8 cellular contexts compared by ENCODE assay signal in genomic region chr22:38706101-38706884, GRCh38. TPM values are rescaled to one million over a fixed set of nuclear protein-coding genes. Genes with fewer than 3 reads are reported as not detected.
DNase-seq lines count a peak whose midpoint lies in the region; ATAC-seq, FAIRE-seq and TF ChIP-seq lines count a peak whose summit lies in the region.

No MANE protein-coding gene starts in this region.

- 1% methylated on average over 55 of the region's 80 CpGs for WGBS in GM12878 (ENCODE audit: insufficient coverage, insufficient replicate concordance, low lambda C conversion rate, missing lambda C conversion rate)

- H3K4me3 ChIP-seq in HEK293 (ENCODE audit: low read depth, low read length), result peak overlapping the region; percentile 92
- peak overlapping the region; percentile 95 for H3K4me3 ChIP-seq in GM12878
- peak overlapping the region; percentile 82 for H3K4me3 ChIP-seq in iPS-15b (ENCODE audit: low read depth, low read length)
- peak overlapping the region; percentile 93 for H3K4me3 ChIP-seq in skeletal muscle cell (ENCODE audit: low read depth, low read length)

- no TSS peak for BruUV-seq in GM12878 (replicated peaks; lab: Mats Ljungman, UMichigan)

- peaks cover 12% of the 10 kb centered on the region for H4K20me1 ChIP-seq in GM12878 (ENCODE audit: control insufficient read depth, insufficient read depth)

- TF ChIP-seq RAD21 in GM12878 (IDR thresholded peaks at IDR 0.05; ENCODE audit: insufficient read depth, low read depth, low read length), result no peak

- ATAC-seq in GM12878 (peak; percentile 3), GM18873 (IDR thresholded peaks at IDR 0.05; ENCODE audit: low FRiP score, unreplicated experiment) (no peak)

- in situ Hi-C loops in GM12878 (cut with MboI), result no loop called here

- no peak for TF ChIP-seq POLR2A in GM12878 (IDR thresholded peaks at IDR 0.05; ENCODE audit: low read depth, low read length)

- H3K4me2 ChIP-seq in GM12878 (ENCODE audit: control insufficient read depth, insufficient read depth), result peak overlapping the region; percentile 60

- peak overlapping the region; percentile 94 for H3K27ac ChIP-seq in HEK293 (ENCODE audit: extremely low read depth, low read depth, low read length)
- peak overlapping the region; percentile 88 for H3K27ac ChIP-seq in RWPE1
- H3K27ac ChIP-seq in GM12878 (ENCODE audit: control insufficient read depth, insufficient read depth), result peak overlapping the region; percentile 85

- SMC1A ChIA-PET in GM12878 (lab: Charles Lee; ENCODE audit: uncharacterized antibody, unreplicated experiment), result interaction anchor here (0.7 to 5.5 kb wide), 9 partner anchors 10 to 167 kb away, joined by 3 to 54 read pairs (median 4); partner anchors contain the start of gene TOMM22

- H3K36me3 ChIP-seq in HEK293 (ENCODE audit: control insufficient read depth in 2 of 2, insufficient read depth in 1 of 2, low read length in 2 of 2) (peaks cover 5 to 29% of the 10 kb centered on the region in 2 experiments; a peak in 1 of 3 replicates), GM12878 (ENCODE audit: control insufficient read depth in 2 of 2, insufficient read depth in 2 of 2, low read length in 1 of 2) (peaks cover 0 to 6% of the 10 kb centered on the region in 2 experiments; a peak in 3 of 4 replicates), iPS-15b (ENCODE audit: control insufficient read depth, insufficient read depth, low read length) (no peaks in the 10 kb centered on the region)

- no peak for FAIRE-seq in GM12878 (lab: Jason Lieb, UNC)

- H2AFZ ChIP-seq in GM12878 (ENCODE audit: control insufficient read depth, low read depth, low read length), result no peak overlapping the region; the same call in 1 of the 2 replicates

- RAD21 ChIA-PET in GM12878 (lab: Charles Lee; ENCODE audit: unreplicated experiment), result interaction anchor here (0.6 to 4.1 kb wide), 11 partner anchors 8 to 898 kb away, joined by 3 to 30 read pairs (median 4); partner anchors contain the start of genes GCAT and TOMM22

- H3K9me3 ChIP-seq in HEK293 (ENCODE audit: control insufficient read depth, insufficient read depth, low read depth, low read length) (no peaks in the 10 kb centered on the region), GM12878 (replicated peaks; ENCODE audit: control insufficient read depth, insufficient read depth, low read length) (no peaks in the 10 kb centered on the region), iPS-15b (ENCODE audit: control insufficient read depth, insufficient read depth, low read length) (no peaks in the 10 kb centered on the region)

- H3K4me1 ChIP-seq in HEK293 (ENCODE audit: control insufficient read depth, insufficient read depth, low read length), result peaks cover 13% of the 10 kb centered on the region
- H3K4me1 ChIP-seq in GM12878 (ENCODE audit: control insufficient read depth, insufficient read depth, low read length), result peaks cover 25% of the 10 kb centered on the region
- peaks cover 26% of the 10 kb centered on the region for H3K4me1 ChIP-seq in iPS-15b (ENCODE audit: control insufficient read depth, insufficient read depth, low read length)

- CTCF ChIA-PET in HEK293 (lab: Yijun Ruan, JAX), result interaction anchor here (0.7 to 2.2 kb wide), 8 partner anchors 8 to 593 kb away, joined by 3 to 19 read pairs (median 4); partner anchors contain the start of gene TOMM22
- CTCF ChIA-PET in RWPE1 (lab: Yijun Ruan, JAX), result interaction anchor here (0.8 kb wide), 1 partner anchor 654 kb away, joined by 3 read pairs; no protein-coding TSS in a partner anchor
- CTCF ChIA-PET in GM12878 (lab: Yijun Ruan, JAX), result interaction anchor here (1.8 to 3.1 kb wide), 5 partner anchors 8 to 164 kb away, joined by 5 to 17 read pairs (median 10); partner anchors contain the start of gene TOMM22

- H3K27me3 ChIP-seq in GM12878 (replicated peaks in 1 of 2; ENCODE audit: control insufficient read depth in 2 of 2, insufficient read depth in 2 of 2, low read length in 1 of 2), result no peaks in the 10 kb centered on the region
- H3K27me3 ChIP-seq in iPS-15b (ENCODE audit: control insufficient read depth, insufficient read depth, low read length), result no peaks in the 10 kb centered on the region

- H3K79me2 ChIP-seq in GM12878 (ENCODE audit: control insufficient read depth, insufficient read depth, low read length), result peaks cover 55% of the 10 kb centered on the region

- no peak for TF ChIP-seq EP300 in GM12878 (IDR thresholded peaks at IDR 0.05; ENCODE audit: borderline replicate concordance in 1 of 2, control insufficient read depth in 1 of 2, low read depth in 2 of 2, low read length in 2 of 2)

- POLR2A ChIA-PET in HEK293 (lab: Yijun Ruan, JAX) (interaction anchor here (0.7 to 2.0 kb wide), 10 partner anchors 9 to 210 kb away, joined by 3 to 17 read pairs (median 6); partner anchors contain the start of gene TOMM22), RWPE1 (lab: Yijun Ruan, JAX; ENCODE audit: low non-redundant PET) (interaction anchor here (0.6 kb wide), 2 partner anchors 52 to 335 kb away, joined by 3 to 8 read pairs; no protein-coding TSS in a partner anchor), GM12878 (lab: Charles Lee) (interaction anchor here (0.6 to 3.3 kb wide), 15 partner anchors 9 to 862 kb away, joined by 3 to 39 read pairs (median 5); partner anchors contain the start of genes ANKRD54, DNAL4 and TOMM22)

- intact Hi-C loops in GM12878 (cut with micrococcal nuclease; ENCODE audit: unreplicated experiment), result loop anchor here (10.0 kb wide), 1 partner anchor 201 kb away; the partner anchor contains the start of gene DDX17

- DNase-seq in EH (ENCODE audit: low read depth), result peak; percentile 60
- no peak for DNase-seq in RWPE1 (ENCODE audit: low spot score)
- DNase-seq in GM12878 (ENCODE audit: low read depth, low spot score), result no peak
- no peak for DNase-seq in skeletal muscle cell (ENCODE audit: low read depth)
- no peak for DNase-seq in UCSD-AML1 (lab: John Stamatoyannopoulos, UW; ENCODE audit: unreplicated experiment)

- H3K9ac ChIP-seq in GM12878 (ENCODE audit: control insufficient read depth, insufficient read depth, low read length), result peak overlapping the region; percentile 89
- peak overlapping the region; percentile 87 for H3K9ac ChIP-seq in iPS-15b (ENCODE audit: low read depth, low read length)

- TF ChIP-seq CTCF in HEK293 (tag by site-specific recombination; IDR thresholded peaks at IDR 0.05), result no peak; the same call in 1 of the 2 replicates
- TF ChIP-seq CTCF in RWPE1 (conservative IDR thresholded peaks at IDR 0.05; ENCODE audit: low read depth), result no peak
- TF ChIP-seq CTCF in GM12878 (IDR thresholded peaks at IDR 0.05 in 2 of 3, conservative IDR thresholded peaks at IDR 0.05 in 1 of 3; ENCODE audit: control insufficient read depth in 2 of 3, extremely low read depth in 1 of 3, insufficient read depth in 1 of 3, low read depth in 3 of 3, low read length in 3 of 3), result no peak

RNA-seq across cellular contexts. Expression of gene GTPBP1, which starts 0.5 kb away (rescaled TPM):
- total RNA-seq in GM12878 (2013; cell fraction: nucleolus; rRNA removed), result 156 and 196 TPM in 2 replicates
- 33.8 and 39.1 TPM in 2 replicates for total RNA-seq in GM12878 (2014; rRNA removed)
- total RNA-seq in GM12878 (2014; rRNA removed; fragmentation: Illumina TruSeq; extraction: Trizol), result 20.6 and 20.8 TPM in 2 replicates
- 55.7 and 63.1 TPM in 2 replicates for total RNA-seq in GM12878 (2021)
- 25.3 TPM for polyA plus RNA-seq in GM12878 (2011; ENCODE audit: low read depth)
- polyA plus RNA-seq in GM12878 (2011; rRNA removed), result 28.0 and 47.0 TPM in 2 replicates
- 32.9 and 43.9 TPM in 2 replicates for polyA plus RNA-seq in GM12878 (2011; cell fraction: cytosol; rRNA removed)
- polyA plus RNA-seq in GM12878 (2011; cell fraction: nucleus; rRNA removed), result 185 and 188 TPM in 2 replicates
- polyA plus RNA-seq in GM12878 (2012), result 37.0 and 38.4 TPM in 2 replicates
- polyA plus RNA-seq in GM12878 (2014; fragmentation: Illumina TruSeq; extraction: Trizol), result 16.6 and 39.2 TPM in 2 replicates
- 1 to 10 TPM in 1 of 2 experiments, under 1 TPM in 1; 0.89 to 1.9 TPM for polyA plus RNA-seq in GM12878 (2014; fragmentation: Nextera tagmentation; extraction: Ambion mirVana)
- polyA plus RNA-seq in GM12878 (2014; rRNA removed), result 46.2 and 57.3 TPM in 2 replicates
- 10 to 100 TPM; 25.7 to 29.3 TPM for polyA plus RNA-seq in GM12878 (2016; fragmentation: Nextera tagmentation; extraction: Ambion mirVana)
- 56.7 and 73.3 TPM in 2 replicates for polyA minus RNA-seq in GM12878 (2011; rRNA and poly(A)+ RNA removed)
- 15.3 and 19.2 TPM in 2 replicates for polyA minus RNA-seq in GM12878 (2011; cell fraction: cytosol; rRNA and poly(A)+ RNA removed)
- polyA minus RNA-seq in GM12878 (2011; cell fraction: nucleus; rRNA and poly(A)+ RNA removed), result 76.4 and 113 TPM in 2 replicates

RNA-seq across cellular contexts. Expression of gene JOSD1, which starts 5.5 kb away (rescaled TPM):
- 42.3 and 42.8 TPM in 2 replicates for total RNA-seq in GM12878 (2013; cell fraction: nucleolus; rRNA removed)
- 50.4 and 65.1 TPM in 2 replicates for total RNA-seq in GM12878 (2014; rRNA removed)
- 37.1 and 37.9 TPM in 2 replicates for total RNA-seq in GM12878 (2014; rRNA removed; fragmentation: Illumina TruSeq; extraction: Trizol)
- total RNA-seq in GM12878 (2021), result 48.1 and 53.4 TPM in 2 replicates
- polyA plus RNA-seq in GM12878 (2011; ENCODE audit: low read depth), result 24.6 TPM
- polyA plus RNA-seq in GM12878 (2011; rRNA removed), result 47.4 and 54.6 TPM in 2 replicates
- 70.1 and 74.6 TPM in 2 replicates for polyA plus RNA-seq in GM12878 (2011; cell fraction: cytosol; rRNA removed)
- 35.7 and 38.5 TPM in 2 replicates for polyA plus RNA-seq in GM12878 (2011; cell fraction: nucleus; rRNA removed)
- polyA plus RNA-seq in GM12878 (2012), result 33.3 and 35.5 TPM in 2 replicates
- polyA plus RNA-seq in GM12878 (2014; fragmentation: Illumina TruSeq; extraction: Trizol), result 43.9 and 48.6 TPM in 2 replicates
- 10 to 100 TPM; 11.9 to 15.9 TPM for polyA plus RNA-seq in GM12878 (2014; fragmentation: Nextera tagmentation; extraction: Ambion mirVana)
- 50.0 and 50.8 TPM in 2 replicates for polyA plus RNA-seq in GM12878 (2014; rRNA removed)
- polyA plus RNA-seq in GM12878 (2016; fragmentation: Nextera tagmentation; extraction: Ambion mirVana), result 1 to 10 TPM; 6.2 to 7.8 TPM
- polyA minus RNA-seq in GM12878 (2011; rRNA and poly(A)+ RNA removed), result 46.8 and 52.2 TPM in 2 replicates
- polyA minus RNA-seq in GM12878 (2011; cell fraction: cytosol; rRNA and poly(A)+ RNA removed), result 24.2 and 27.9 TPM in 2 replicates
- 11.6 and 18.6 TPM in 2 replicates for polyA minus RNA-seq in GM12878 (2011; cell fraction: nucleus; rRNA and poly(A)+ RNA removed)

RNA-seq across cellular contexts. Expression of gene TOMM22, which starts 24.5 kb away (rescaled TPM):
- 12.9 and 15.1 TPM in 2 replicates for total RNA-seq in GM12878 (2013; cell fraction: nucleolus; rRNA removed)
- 97.3 and 107 TPM in 2 replicates for total RNA-seq in GM12878 (2014; rRNA removed)
- total RNA-seq in GM12878 (2014; rRNA removed; fragmentation: Illumina TruSeq; extraction: Trizol), result 87.8 and 92.6 TPM in 2 replicates
- total RNA-seq in GM12878 (2021), result 133 and 134 TPM in 2 replicates
- polyA plus RNA-seq in GM12878 (2011; ENCODE audit: low read depth), result 32.5 TPM
- 71.8 and 89.6 TPM in 2 replicates for polyA plus RNA-seq in GM12878 (2011; rRNA removed)
- 39.3 and 54.7 TPM in 2 replicates for polyA plus RNA-seq in GM12878 (2011; cell fraction: cytosol; rRNA removed)
- 23.3 and 25.9 TPM in 2 replicates for polyA plus RNA-seq in GM12878 (2011; cell fraction: nucleus; rRNA removed)
- polyA plus RNA-seq in GM12878 (2012), result 55.0 and 72.2 TPM in 2 replicates
- polyA plus RNA-seq in GM12878 (2014; fragmentation: Illumina TruSeq; extraction: Trizol), result 116 and 131 TPM in 2 replicates
- 10 to 100 TPM; 37.6 to 62.2 TPM for polyA plus RNA-seq in GM12878 (2014; fragmentation: Nextera tagmentation; extraction: Ambion mirVana)
- 69.9 and 70.8 TPM in 2 replicates for polyA plus RNA-seq in GM12878 (2014; rRNA removed)
- 100 to 1,000 TPM; 194 to 197 TPM for polyA plus RNA-seq in GM12878 (2016; fragmentation: Nextera tagmentation; extraction: Ambion mirVana)
- 35.8 and 38.8 TPM in 2 replicates for polyA minus RNA-seq in GM12878 (2011; rRNA and poly(A)+ RNA removed)
- 20.8 and 24.8 TPM in 2 replicates for polyA minus RNA-seq in GM12878 (2011; cell fraction: cytosol; rRNA and poly(A)+ RNA removed)
- polyA minus RNA-seq in GM12878 (2011; cell fraction: nucleus; rRNA and poly(A)+ RNA removed), result 6.9 and 9.3 TPM in 2 replicates

RNA-seq across cellular contexts. Expression of gene SUN2, which starts 49.5 kb away (rescaled TPM):
- total RNA-seq in GM12878 (2013; cell fraction: nucleolus; rRNA removed), result 163 and 168 TPM in 2 replicates
- total RNA-seq in GM12878 (2014; rRNA removed), result 69.8 and 87.5 TPM in 2 replicates
- total RNA-seq in GM12878 (2014; rRNA removed; fragmentation: Illumina TruSeq; extraction: Trizol), result 30.6 and 33.1 TPM in 2 replicates
- 93.4 and 107 TPM in 2 replicates for total RNA-seq in GM12878 (2021)
- 26.3 TPM for polyA plus RNA-seq in GM12878 (2011; ENCODE audit: low read depth)
- 18.6 and 38.7 TPM in 2 replicates for polyA plus RNA-seq in GM12878 (2011; rRNA removed)
- polyA plus RNA-seq in GM12878 (2011; cell fraction: cytosol; rRNA removed), result 48.0 and 68.9 TPM in 2 replicates
- 156 and 202 TPM in 2 replicates for polyA plus RNA-seq in GM12878 (2011; cell fraction: nucleus; rRNA removed)
- 56.9 and 62.2 TPM in 2 replicates for polyA plus RNA-seq in GM12878 (2012)
- polyA plus RNA-seq in GM12878 (2014; fragmentation: Illumina TruSeq; extraction: Trizol), result 8.7 and 26.2 TPM in 2 replicates
- under 1 TPM; 0.18 to 0.95 TPM for polyA plus RNA-seq in GM12878 (2014; fragmentation: Nextera tagmentation; extraction: Ambion mirVana)
- 78.0 and 103 TPM in 2 replicates for polyA plus RNA-seq in GM12878 (2014; rRNA removed)
- polyA plus RNA-seq in GM12878 (2016; fragmentation: Nextera tagmentation; extraction: Ambion mirVana), result 10 to 100 TPM; 10.4 to 40.8 TPM
- polyA minus RNA-seq in GM12878 (2011; rRNA and poly(A)+ RNA removed), result 49.2 and 105 TPM in 2 replicates
- 31.7 and 37.9 TPM in 2 replicates for polyA minus RNA-seq in GM12878 (2011; cell fraction: cytosol; rRNA and poly(A)+ RNA removed)
- 52.8 and 89.5 TPM in 2 replicates for polyA minus RNA-seq in GM12878 (2011; cell fraction: nucleus; rRNA and poly(A)+ RNA removed)

RNA-seq across cellular contexts. Expression of gene CBY1, which starts 49.9 kb away (rescaled TPM):
- total RNA-seq in GM12878 (2013; cell fraction: nucleolus; rRNA removed), result 17.7 and 20.7 TPM in 2 replicates
- total RNA-seq in GM12878 (2014; rRNA removed) (7.0 and 7.3 TPM in 2 replicates), GM12878 (2014; rRNA removed; fragmentation: Illumina TruSeq; extraction: Trizol) (7.0 and 7.4 TPM in 2 replicates), GM12878 (2021) (7.7 and 8.9 TPM in 2 replicates)
- 7.5 TPM for polyA plus RNA-seq in GM12878 (2011; ENCODE audit: low read depth)
- polyA plus RNA-seq in GM12878 (2011; rRNA removed) (10.5 and 12.7 TPM in 2 replicates), GM12878 (2014; fragmentation: Illumina TruSeq; extraction: Trizol) (13.0 TPM in 2 replicates), GM12878 (2014; fragmentation: Nextera tagmentation; extraction: Ambion mirVana) (10 to 100 TPM; 12.4 to 14.5 TPM), GM12878 (2014; rRNA removed) (9.5 and 11.4 TPM in 2 replicates), GM12878 (2016; fragmentation: Nextera tagmentation; extraction: Ambion mirVana) (10 to 100 TPM; 16.8 to 18.6 TPM)
- 8.1 and 8.6 TPM in 2 replicates for polyA plus RNA-seq in GM12878 (2011; cell fraction: cytosol; rRNA removed)
- 8.7 and 12.0 TPM in 2 replicates for polyA plus RNA-seq in GM12878 (2011; cell fraction: nucleus; rRNA removed)
- 7.4 and 10.6 TPM in 2 replicates for polyA plus RNA-seq in GM12878 (2012)
- 9.9 and 11.7 TPM in 2 replicates for polyA minus RNA-seq in GM12878 (2011; rRNA and poly(A)+ RNA removed)
- 2.5 TPM in 1 of 2 replicates, not detected in the other for polyA minus RNA-seq in GM12878 (2011; cell fraction: cytosol; rRNA and poly(A)+ RNA removed)
- 1.6 and 9.0 TPM in 2 replicates for polyA minus RNA-seq in GM12878 (2011; cell fraction: nucleus; rRNA and poly(A)+ RNA removed)
